ENCODE assay signal across 1 cellular context in genomic region chr10:60073397-60073780, GRCh38.
TF ChIP-seq lines count a peak whose summit lies in the region.

No MANE protein-coding gene starts in this region.

TF ChIP-seq in K562, 482 proteins besides CTCF, POLR2A, EP300 and RAD21 (continued from another document and continues in another):
- TF ChIP-seq ZNF407 (IDR thresholded peaks at IDR 0.05; ENCODE audit: low read depth) (no peak), AFF4 (CRISPR knock-in tag; IDR thresholded peaks at IDR 0.05) (no peak), CHD1 (IDR thresholded peaks at IDR 0.05; ENCODE audit: low read length) (no peak), THRB (CRISPR knock-in tag; conservative IDR thresholded peaks at IDR 0.05) (no peak), CREBBP (IDR thresholded peaks at IDR 0.05; ENCODE audit: low read depth, low read length) (no peak), C11orf30 (IDR thresholded peaks at IDR 0.05; ENCODE audit: low read depth) (peak; percentile 84), EHMT2 (IDR thresholded peaks at IDR 0.05) (peak; percentile 85), SRSF1 (IDR thresholded peaks at IDR 0.05; ENCODE audit: low read depth, low read length) (no peak), TAL1 (IDR thresholded peaks at IDR 0.05) (peak; percentile 83), COPS2 (conservative IDR thresholded peaks at IDR 0.05) (no peak), PBX2 (CRISPR knock-in tag; IDR thresholded peaks at IDR 0.05; ENCODE audit: low read depth) (no peak), PBX2 (tag; conservative IDR thresholded peaks at IDR 0.05; ENCODE audit: low read depth) (no peak), GATA2 (CRISPR knock-in tag; IDR thresholded peaks at IDR 0.05) (peak; percentile 81), ZNF184 (CRISPR knock-in tag; IDR thresholded peaks at IDR 0.05) (no peak), PHF8 (IDR thresholded peaks at IDR 0.05; ENCODE audit: borderline replicate concordance, low read length) (no peak), HINFP (tag; conservative IDR thresholded peaks at IDR 0.05; ENCODE audit: low read depth) (no peak), LCOR (CRISPR knock-in tag; IDR thresholded peaks at IDR 0.05) (no peak), FOSL1 (tag; conservative IDR thresholded peaks at IDR 0.05) (peak; percentile 92), VEZF1 (CRISPR knock-in tag; IDR thresholded peaks at IDR 0.05) (0 out of 2 replicates have a peak, but pooled peaks have one; percentile 37), SNIP1 (IDR thresholded peaks at IDR 0.05; ENCODE audit: low read depth) (no peak), ZZZ3 (IDR thresholded peaks at IDR 0.05) (no peak), ZNF740 (CRISPR knock-in tag; IDR thresholded peaks at IDR 0.05) (no peak), ZNF740 (tag; IDR thresholded peaks at IDR 0.05) (no peak), NEUROD1 (IDR thresholded peaks at IDR 0.05; ENCODE audit: borderline replicate concordance, low read depth, low read length, partially characterized antibody) (no peak), MBD1 (CRISPR knock-in tag; IDR thresholded peaks at IDR 0.05) (no peak), ZNF655 (CRISPR knock-in tag; IDR thresholded peaks at IDR 0.05) (no peak), ZNF133 (CRISPR knock-in tag; IDR thresholded peaks at IDR 0.05) (no peak), U2AF2 (optimal IDR thresholded peaks at IDR 0.05; ENCODE audit: low read depth, low read length) (no peak), EP400 (IDR thresholded peaks at IDR 0.05) (0 out of 2 replicates have a peak, but pooled peaks have one; percentile 27), SOX6 (IDR thresholded peaks at IDR 0.05) (peak; percentile 77), RBM17 (IDR thresholded peaks at IDR 0.05; ENCODE audit: borderline replicate concordance, low read depth, low read length) (no peak), KLF6 (CRISPR knock-in tag; IDR thresholded peaks at IDR 0.05; ENCODE audit: borderline replicate concordance) (no peak), GABPB1 (CRISPR knock-in tag; IDR thresholded peaks at IDR 0.05) (no peak), POLR2G (IDR thresholded peaks at IDR 0.05; ENCODE audit: low read depth, low read length) (no peak), ZBTB8A (IDR thresholded peaks at IDR 0.05; ENCODE audit: partially characterized antibody) (no peak), MTA3 (IDR thresholded peaks at IDR 0.05; ENCODE audit: borderline replicate concordance) (no peak), STAT5B (CRISPR knock-in tag; IDR thresholded peaks at IDR 0.05) (no peak), RB1 (IDR thresholded peaks at IDR 0.05; ENCODE audit: low read depth) (peak; percentile 48; the same call in 1 of the 2 replicates), MAFK (IDR thresholded peaks at IDR 0.05; ENCODE audit: low read length) (peak; percentile 55)
